1 cellular context compared by ENCODE assay signal in the genomic region with DNA sequence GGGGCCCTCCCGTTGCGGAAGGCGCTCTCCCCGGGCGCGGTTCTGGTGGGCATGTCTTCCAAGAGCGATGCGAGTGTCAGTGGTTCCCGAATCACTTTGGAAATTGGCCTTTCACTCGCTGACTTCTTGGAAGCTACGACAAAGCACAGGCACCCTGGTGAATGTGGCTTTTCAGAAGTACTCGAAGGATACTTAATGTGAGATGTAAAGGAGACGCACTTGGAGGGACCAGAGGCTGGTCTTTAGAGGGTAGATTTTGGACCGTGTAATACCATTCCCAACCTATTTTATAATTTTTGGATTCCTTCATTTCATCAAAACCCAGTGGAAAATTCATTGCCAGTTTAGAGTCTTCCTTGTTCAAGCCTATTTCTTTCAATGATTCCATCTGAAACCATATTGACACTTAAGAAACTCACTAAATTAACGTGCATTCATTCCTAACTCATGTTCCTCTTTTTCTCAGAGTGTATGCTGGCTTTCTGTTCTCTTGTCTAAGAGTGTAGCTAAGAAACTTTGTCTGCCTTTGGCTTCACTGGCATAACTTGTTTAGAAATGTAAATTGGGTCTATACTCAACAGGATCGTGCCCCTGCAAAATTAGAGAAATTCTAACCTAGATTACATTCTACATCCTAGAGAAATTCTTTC.
TF ChIP-seq lines count a peak whose summit lies in the region.

No MANE protein-coding gene starts in this region.

TF ChIP-seq in liver, 16 proteins besides CTCF, POLR2A, EP300 and RAD21 (continued from another document):
- TF ChIP-seq, protein P1, sequence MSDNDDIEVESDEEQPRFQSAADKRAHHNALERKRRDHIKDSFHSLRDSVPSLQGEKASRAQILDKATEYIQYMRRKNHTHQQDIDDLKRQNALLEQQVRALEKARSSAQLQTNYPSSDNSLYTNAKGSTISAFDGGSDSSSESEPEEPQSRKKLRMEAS (IDR thresholded peaks at IDR 0.05), result no peak
- TF ChIP-seq RXRA (IDR thresholded peaks at IDR 0.05) (no peak), SP1 (IDR thresholded peaks at IDR 0.05) (no peak), NR2F2 (IDR thresholded peaks at IDR 0.05) (no peak), TAF1 (conservative IDR thresholded peaks at IDR 0.05) (no peak), FOXA2 (IDR thresholded peaks at IDR 0.05) (no peak), GABPA (IDR thresholded peaks at IDR 0.05 in 1 of 2, conservative IDR thresholded peaks at IDR 0.05 in 1 of 2) (no peak), HNF4G (IDR thresholded peaks at IDR 0.05) (no peak)
- TF ChIP-seq, protein P2, sequence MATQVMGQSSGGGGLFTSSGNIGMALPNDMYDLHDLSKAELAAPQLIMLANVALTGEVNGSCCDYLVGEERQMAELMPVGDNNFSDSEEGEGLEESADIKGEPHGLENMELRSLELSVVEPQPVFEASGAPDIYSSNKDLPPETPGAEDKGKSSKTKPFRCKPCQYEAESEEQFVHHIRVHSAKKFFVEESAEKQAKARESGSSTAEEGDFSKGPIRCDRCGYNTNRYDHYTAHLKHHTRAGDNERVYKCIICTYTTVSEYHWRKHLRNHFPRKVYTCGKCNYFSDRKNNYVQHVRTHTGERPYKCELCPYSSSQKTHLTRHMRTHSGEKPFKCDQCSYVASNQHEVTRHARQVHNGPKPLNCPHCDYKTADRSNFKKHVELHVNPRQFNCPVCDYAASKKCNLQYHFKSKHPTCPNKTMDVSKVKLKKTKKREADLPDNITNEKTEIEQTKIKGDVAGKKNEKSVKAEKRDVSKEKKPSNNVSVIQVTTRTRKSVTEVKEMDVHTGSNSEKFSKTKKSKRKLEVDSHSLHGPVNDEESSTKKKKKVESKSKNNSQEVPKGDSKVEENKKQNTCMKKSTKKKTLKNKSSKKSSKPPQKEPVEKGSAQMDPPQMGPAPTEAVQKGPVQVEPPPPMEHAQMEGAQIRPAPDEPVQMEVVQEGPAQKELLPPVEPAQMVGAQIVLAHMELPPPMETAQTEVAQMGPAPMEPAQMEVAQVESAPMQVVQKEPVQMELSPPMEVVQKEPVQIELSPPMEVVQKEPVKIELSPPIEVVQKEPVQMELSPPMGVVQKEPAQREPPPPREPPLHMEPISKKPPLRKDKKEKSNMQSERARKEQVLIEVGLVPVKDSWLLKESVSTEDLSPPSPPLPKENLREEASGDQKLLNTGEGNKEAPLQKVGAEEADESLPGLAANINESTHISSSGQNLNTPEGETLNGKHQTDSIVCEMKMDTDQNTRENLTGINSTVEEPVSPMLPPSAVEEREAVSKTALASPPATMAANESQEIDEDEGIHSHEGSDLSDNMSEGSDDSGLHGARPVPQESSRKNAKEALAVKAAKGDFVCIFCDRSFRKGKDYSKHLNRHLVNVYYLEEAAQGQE (IDR thresholded peaks at IDR 0.05), result no peak
- TF ChIP-seq, protein P3, sequence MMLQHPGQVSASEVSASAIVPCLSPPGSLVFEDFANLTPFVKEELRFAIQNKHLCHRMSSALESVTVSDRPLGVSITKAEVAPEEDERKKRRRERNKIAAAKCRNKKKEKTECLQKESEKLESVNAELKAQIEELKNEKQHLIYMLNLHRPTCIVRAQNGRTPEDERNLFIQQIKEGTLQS (IDR thresholded peaks at IDR 0.05), result no peak
- TF ChIP-seq, protein P4, sequence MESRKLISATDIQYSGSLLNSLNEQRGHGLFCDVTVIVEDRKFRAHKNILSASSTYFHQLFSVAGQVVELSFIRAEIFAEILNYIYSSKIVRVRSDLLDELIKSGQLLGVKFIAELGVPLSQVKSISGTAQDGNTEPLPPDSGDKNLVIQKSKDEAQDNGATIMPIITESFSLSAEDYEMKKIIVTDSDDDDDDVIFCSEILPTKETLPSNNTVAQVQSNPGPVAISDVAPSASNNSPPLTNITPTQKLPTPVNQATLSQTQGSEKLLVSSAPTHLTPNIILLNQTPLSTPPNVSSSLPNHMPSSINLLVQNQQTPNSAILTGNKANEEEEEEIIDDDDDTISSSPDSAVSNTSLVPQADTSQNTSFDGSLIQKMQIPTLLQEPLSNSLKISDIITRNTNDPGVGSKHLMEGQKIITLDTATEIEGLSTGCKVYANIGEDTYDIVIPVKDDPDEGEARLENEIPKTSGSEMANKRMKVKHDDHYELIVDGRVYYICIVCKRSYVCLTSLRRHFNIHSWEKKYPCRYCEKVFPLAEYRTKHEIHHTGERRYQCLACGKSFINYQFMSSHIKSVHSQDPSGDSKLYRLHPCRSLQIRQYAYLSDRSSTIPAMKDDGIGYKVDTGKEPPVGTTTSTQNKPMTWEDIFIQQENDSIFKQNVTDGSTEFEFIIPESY (IDR thresholded peaks at IDR 0.05), result no peak
